In the genomic region with DNA sequence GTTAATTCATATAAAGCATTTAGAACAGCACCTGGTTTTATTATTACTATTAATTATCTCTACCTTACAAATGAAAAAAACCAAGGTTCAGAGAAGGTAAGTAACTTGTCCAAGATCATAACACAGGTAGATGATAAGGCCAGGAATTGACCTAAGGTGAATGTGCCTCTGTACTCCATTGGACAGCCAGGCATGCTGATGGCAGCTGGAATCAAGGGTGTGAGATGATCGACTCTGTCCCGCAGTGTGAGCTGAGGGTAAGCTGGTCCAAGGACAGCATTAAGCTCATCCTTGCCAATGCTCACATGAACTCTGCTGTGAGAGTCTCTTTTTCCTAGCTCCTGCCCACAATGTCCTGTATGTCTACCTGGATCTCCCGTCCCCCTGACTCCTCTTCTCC, we compare ENCODE assay signal across 23 cellular contexts.
"Had no signal": no experiment of that assay in that cellular context is flagged by ENCODE, and none has a peak within 500 bp of the region (broad histone marks: within the 10 kb centered on the region; RNA-seq: fewer than 3 reads in every experiment).

No MANE protein-coding gene starts in this region.

- H3K4me3 Mint-ChIP-seq: naive thymus-derived CD8-positive, alpha-beta T cell; nephron progenitor cell; stimulated activated naive B cell treated with anti-CD40 and anti-IgM and Interleukin-4, amounts not matched to agents 10 μg/mL and 1 μg/mL and 100 μg/mL, for 72 hours; stimulated activated naive CD8-positive, alpha-beta T cell treated with anti-CD3 and anti-CD28 coated beads, Interleukin-15, Interleukin-2, amounts not matched to agents 100 ng/mL and 50 ng/mL, for 24 hours had no signal

- H3K27ac Mint-ChIP-seq: nephron progenitor cell; stimulated activated naive CD8-positive, alpha-beta T cell treated with anti-CD3 and anti-CD28 coated beads, Interleukin-15, Interleukin-2, amounts not matched to agents 100 ng/mL and 50 ng/mL, for 24 hours had no signal

- H3K27me3 Mint-ChIP-seq: naive thymus-derived CD8-positive, alpha-beta T cell; stimulated activated naive B cell treated with anti-CD40 and anti-IgM and Interleukin-4, amounts not matched to agents 10 μg/mL and 1 μg/mL and 100 μg/mL, for 72 hours; stimulated activated naive CD8-positive, alpha-beta T cell treated with anti-CD3 and anti-CD28 coated beads, Interleukin-15, Interleukin-2, amounts not matched to agents 100 ng/mL and 50 ng/mL, for 24 hours had no signal

- H3K36me3 ChIP-seq: gastrocnemius medialis, left lung, ovary, thoracic aorta, upper lobe of right lung, uterus had no signal

- H3K27ac ChIP-seq: gastrocnemius medialis, left lung, ovary, psoas muscle, sigmoid colon, spleen, thoracic aorta, tibial nerve, upper lobe of right lung, uterus had no signal

- H3K27me3 ChIP-seq: gastrocnemius medialis, left lung, ovary, sigmoid colon, spleen, tibial nerve, upper lobe of right lung, uterus had no signal

- H3K4me3 ChIP-seq: gastrocnemius medialis, left lung, ovary, psoas muscle, sigmoid colon, spleen, thoracic aorta, tibial nerve, upper lobe of right lung, uterus had no signal

- H3K9me3 ChIP-seq: gastrocnemius medialis, left lung, ovary, psoas muscle, sigmoid colon, spleen, thoracic aorta, tibial nerve, upper lobe of right lung, uterus had no signal

- ATAC-seq: gastrocnemius medialis; left cardiac atrium; left lung; naive thymus-derived CD8-positive, alpha-beta T cell; psoas muscle; stimulated activated naive B cell treated with anti-CD40 and anti-IgM and Interleukin-4, amounts not matched to agents 10 μg/mL and 1 μg/mL and 100 μg/mL, for 72 hours; upper lobe of right lung had no signal

- H3K9me3 Mint-ChIP-seq: naive thymus-derived CD8-positive, alpha-beta T cell; nephron progenitor cell; stimulated activated naive B cell treated with anti-CD40 and anti-IgM and Interleukin-4, amounts not matched to agents 10 μg/mL and 1 μg/mL and 100 μg/mL, for 72 hours; stimulated activated naive CD8-positive, alpha-beta T cell treated with anti-CD3 and anti-CD28 coated beads, Interleukin-15, Interleukin-2, amounts not matched to agents 100 ng/mL and 50 ng/mL, for 24 hours had no signal

- DNase-seq: cortex of kidney; effector CD4-positive, alpha-beta T cell; gastrocnemius medialis; head of caudate nucleus; hippocampal formation; left cardiac atrium; left lung; mesenchymal stem cell; midbrain; naive thymus-derived CD8-positive, alpha-beta T cell; nephron progenitor cell; occipital lobe; ovary; psoas muscle; right cardiac atrium; sigmoid colon; spleen; stimulated activated naive B cell treated with anti-CD40 and anti-IgM and Interleukin-4, amounts not matched to agents 10 μg/mL and 1 μg/mL and 100 μg/mL, for 72 hours; upper lobe of right lung; uterus had no signal
